15 cellular contexts compared by ENCODE assay signal in the genomic region with DNA sequence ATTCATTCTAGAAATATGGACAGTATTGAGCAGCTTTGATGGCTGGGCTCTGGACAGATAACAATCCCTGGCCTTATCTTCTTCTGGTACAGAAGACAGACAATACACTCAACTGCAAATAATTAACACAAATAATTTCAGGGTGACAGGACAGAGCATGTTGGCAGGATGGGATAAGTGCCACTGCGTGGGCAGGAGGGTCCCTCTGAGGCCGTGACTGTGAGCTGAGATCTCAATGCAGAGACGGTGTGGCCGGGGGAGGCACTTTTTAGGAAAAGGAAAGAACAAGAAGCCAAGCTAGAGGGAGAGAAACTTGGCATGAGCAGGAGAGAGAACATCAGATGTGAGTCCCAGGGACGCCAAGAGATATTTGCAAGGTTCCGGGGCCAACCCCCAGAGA. TPM values are rescaled to one million over a fixed set of nuclear protein-coding genes. Genes with fewer than 3 reads are reported as not detected.
A peak's percentile ranks its signal among the peaks of the same experiment; 100 is the strongest.
DNase-seq lines count a peak whose midpoint lies in the region; ATAC-seq and TF ChIP-seq lines count a peak whose summit lies in the region.
"Had no signal": no experiment of that assay in that cellular context is flagged by ENCODE, and none has a peak within 500 bp of the region (broad histone marks: within the 10 kb centered on the region; RNA-seq: fewer than 3 reads in every experiment).

No MANE protein-coding gene starts in this region.

- no peak overlapping the region for H3K4me3 Mint-ChIP-seq in MCF 10A (ENCODE audit: unreplicated experiment)
- H3K4me3 Mint-ChIP-seq in activated CD8-positive, alpha-beta T cell treated with anti-CD3 and anti-CD28 coated beads for 36 hours, result no peak overlapping the region

- DNase-seq in breast epithelium (ENCODE audit: low spot score in 2 of 2) (no peak), MCF 10A (ENCODE audit: unreplicated experiment) (no peak), uterus (no peak), RPMI8226 (no peak), NCI-H226 (no peak)
- DNase-seq in activated CD8-positive, alpha-beta T cell treated with anti-CD3 and anti-CD28 coated beads for 36 hours, result no peak
- DNase-seq: activated T-cell treated with anti-CD3 and anti-CD28 coated beads, Interleukin-2, amount 50 U/mL, for 48 hours; kidney; NCI-H1930; NCI-H748 treated with DMSO at 0.1 percent for 48 hours; SIG-M5 had no signal

- no TSS peak for BruUV-seq in MCF 10A (replicated peaks; lab: Mats Ljungman, UMichigan)

- H3K27ac ChIP-seq in breast epithelium, result peak overlapping the region; percentile 62 to 89
- peak overlapping the region; percentile 81 for H3K27ac ChIP-seq in mesodermal cell (ENCODE audit: low read depth, low read length, severe bottlenecking)
- peak overlapping the region; percentile 57 to 62 for H3K27ac ChIP-seq in uterus
- H3K27ac ChIP-seq: VCaP had no signal

- no peaks in the 10 kb centered on the region for H3K9me3 ChIP-seq in breast epithelium
- H3K9me3 ChIP-seq in mesodermal cell (ENCODE audit: control insufficient read depth, low read length), result no peaks in the 10 kb centered on the region
- H3K9me3 ChIP-seq in uterus, result no peaks in the 10 kb centered on the region

- H3K4me1 Mint-ChIP-seq in MCF 10A (ENCODE audit: insufficient read depth, unreplicated experiment), result peaks cover 26% of the 10 kb centered on the region
- H3K4me1 Mint-ChIP-seq in activated CD8-positive, alpha-beta T cell treated with anti-CD3 and anti-CD28 coated beads for 36 hours (ENCODE audit: low read depth), result peaks cover 73% of the 10 kb centered on the region

- POLR2A ChIA-PET in MCF 10A (lab: Yijun Ruan, JAX), result interaction anchor here (0.6 to 1.8 kb wide), 7 partner anchors 10 to 904 kb away, joined by 3 to 11 read pairs (median 4); no protein-coding TSS in a partner anchor
- POLR2A ChIA-PET in activated CD8-positive, alpha-beta T cell treated with anti-CD3 and anti-CD28 coated beads for 36 hours (lab: Charles Lee), result interaction anchor here (1.1 to 1.5 kb wide), 3 partner anchors 12 to 66 kb away, joined by 3 to 5 read pairs (median 5); no protein-coding TSS in a partner anchor

- no peaks in the 10 kb centered on the region for H3K9me3 Mint-ChIP-seq in MCF 10A (ENCODE audit: unreplicated experiment)
- no peaks in the 10 kb centered on the region for H3K9me3 Mint-ChIP-seq in activated CD8-positive, alpha-beta T cell treated with anti-CD3 and anti-CD28 coated beads for 36 hours

- H3K27me3 Mint-ChIP-seq in MCF 10A (ENCODE audit: insufficient read depth, unreplicated experiment), result no peaks in the 10 kb centered on the region
- no peaks in the 10 kb centered on the region for H3K27me3 Mint-ChIP-seq in activated CD8-positive, alpha-beta T cell treated with anti-CD3 and anti-CD28 coated beads for 36 hours

- CTCF ChIA-PET in MCF 10A (lab: Yijun Ruan, JAX), result interaction anchor here (1.4 to 3.8 kb wide), 2 partner anchors 19 to 30 kb away, joined by 4 to 13 read pairs; no protein-coding TSS in a partner anchor
- CTCF ChIA-PET in activated CD8-positive, alpha-beta T cell treated with anti-CD3 and anti-CD28 coated beads for 36 hours (lab: Charles Lee), result interaction anchor here (1.0 to 1.5 kb wide), 6 partner anchors 8 to 66 kb away, joined by 3 to 5 read pairs (median 4); a partner anchor contains a TSS

- H3K27me3 ChIP-seq in breast epithelium (no peaks in the 10 kb centered on the region), uterus (no peaks in the 10 kb centered on the region)

- H3K36me3 ChIP-seq in breast epithelium, result no peaks in the 10 kb centered on the region
- no peaks in the 10 kb centered on the region for H3K36me3 ChIP-seq in mesodermal cell (ENCODE audit: control insufficient read depth, insufficient read depth, low read length)
- no peaks in the 10 kb centered on the region for H3K36me3 ChIP-seq in uterus

- H3K27ac Mint-ChIP-seq in MCF 10A (ENCODE audit: low read depth, unreplicated experiment), result no peak overlapping the region
- peak overlapping the region; percentile 49 for H3K27ac Mint-ChIP-seq in activated CD8-positive, alpha-beta T cell treated with anti-CD3 and anti-CD28 coated beads for 36 hours
- H3K27ac Mint-ChIP-seq: progenitor cell of endocrine pancreas had no signal

- no peak for TF ChIP-seq POLR2A in breast epithelium (IDR thresholded peaks at IDR 0.05)
- no peak for TF ChIP-seq POLR2A in uterus (IDR thresholded peaks at IDR 0.05)

- H3K4me3 ChIP-seq in breast epithelium (no peak overlapping the region), mesodermal cell (ENCODE audit: extremely low read depth, insufficient read depth, low read length, poor library complexity, severe bottlenecking) (no peak overlapping the region), uterus (no peak overlapping the region)

- H3K4me1 ChIP-seq in breast epithelium, result peaks cover 19% of the 10 kb centered on the region in 2 donors
- peaks cover 40% of the 10 kb centered on the region for H3K4me1 ChIP-seq in mesodermal cell (ENCODE audit: control insufficient read depth, insufficient read depth, low read length, poor library complexity, severe bottlenecking)
- peaks cover 6 to 7% of the 10 kb centered on the region in 2 donors for H3K4me1 ChIP-seq in uterus

- intact Hi-C loops in breast epithelium (cut with DNase I; ENCODE audit: low total_unique reads) (no loop called here), MCF 10A (cut with micrococcal nuclease) (no loop called here), uterus (cut with DNase I; ENCODE audit: low total_unique reads) (no loop called here)
- intact Hi-C loops in activated CD8-positive, alpha-beta T cell treated with anti-CD3 and anti-CD28 coated beads for 36 hours (cut with micrococcal nuclease), result no loop called here

- ATAC-seq in activated CD8-positive, alpha-beta T cell treated with anti-CD3 and anti-CD28 coated beads for 36 hours, result no peak
- no peak for ATAC-seq in HG02759 (IDR thresholded peaks at IDR 0.05; ENCODE audit: unreplicated experiment)

- 89 to 96% methylated on average over 4 to 6 of the region's 6 CpGs for WGBS in mesodermal cell (ENCODE audit: insufficient coverage in 2 of 2), 2 experiments

- TF ChIP-seq CTCF in breast epithelium (IDR thresholded peaks at IDR 0.05), result no peak
- TF ChIP-seq CTCF in MCF 10A (IDR thresholded peaks at IDR 0.05; ENCODE audit: unreplicated experiment), result no peak
- TF ChIP-seq CTCF in activated CD8-positive, alpha-beta T cell treated with anti-CD3 and anti-CD28 coated beads for 36 hours (IDR thresholded peaks at IDR 0.05), result no peak
- no peak for TF ChIP-seq CTCF in uterus (IDR thresholded peaks at IDR 0.05)

- no peaks in the 10 kb centered on the region for H3K36me3 Mint-ChIP-seq in MCF 10A (ENCODE audit: insufficient read depth, unreplicated experiment)
- H3K36me3 Mint-ChIP-seq in activated CD8-positive, alpha-beta T cell treated with anti-CD3 and anti-CD28 coated beads for 36 hours (ENCODE audit: low read depth), result peaks cover 50% of the 10 kb centered on the region

RNA-seq across cellular contexts. Expression of a gene that starts 8.1 kb away (rescaled TPM):
- 100 to 1,000 TPM in 1 of 3 donors, 10 to 100 TPM in 2; 13.5 to 112 (median 22.0) TPM for total RNA-seq in breast epithelium
- 8.9 and 9.5 TPM in 2 replicates for total RNA-seq in MCF 10A (2022)
- 10 to 100 TPM; 64.0 to 64.1 TPM for total RNA-seq in activated CD8-positive, alpha-beta T cell treated with anti-CD3 and anti-CD28 coated beads for 36 hours
- 4.2 TPM for polyA plus RNA-seq in mesodermal cell (2013, experiment 1 of 2)
- 3.9 TPM for polyA plus RNA-seq in mesodermal cell (2013, experiment 2 of 2)
- total RNA-seq in uterus, result 10 to 100 TPM in 2 of 4 donors, 1 to 10 TPM in 2; 4.9 to 36.1 (median 15.2) TPM

RNA-seq across cellular contexts. Expression of a gene that starts 26.5 kb away (rescaled TPM):
- total RNA-seq in breast epithelium (10 to 100 TPM; 29.1 to 36.1 (median 33.6) TPM), MCF 10A (2022) (32.2 and 39.8 TPM in 2 replicates), uterus (10 to 100 TPM in 3 of 4 donors, 1 to 10 TPM in 1; 5.9 to 40.3 (median 23.7) TPM)
- 10 to 100 TPM; 47.3 to 47.8 TPM for total RNA-seq in activated CD8-positive, alpha-beta T cell treated with anti-CD3 and anti-CD28 coated beads for 36 hours
- 61.4 TPM for polyA plus RNA-seq in mesodermal cell (2013, experiment 1 of 2)
- 68.7 TPM for polyA plus RNA-seq in mesodermal cell (2013, experiment 2 of 2)
